In the genomic region with DNA sequence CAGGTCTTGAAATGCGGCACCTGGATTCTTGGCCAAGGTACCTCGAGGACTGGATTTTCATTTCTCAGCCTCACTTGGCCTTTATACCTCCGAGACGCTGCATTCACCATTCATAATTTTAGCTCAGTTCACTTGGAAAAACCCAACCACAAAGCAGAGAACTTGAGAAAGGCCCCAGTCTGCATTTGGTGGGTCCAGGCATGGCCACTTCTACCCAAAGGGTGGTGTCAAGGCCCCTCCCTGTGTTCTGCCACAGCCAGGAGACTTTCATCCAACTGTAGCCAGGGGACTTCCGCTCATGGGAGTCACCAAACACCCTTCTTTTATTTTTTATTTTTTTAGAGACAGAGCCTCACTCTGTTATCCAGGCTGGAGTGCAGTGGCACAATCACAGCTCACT, we compare ENCODE assay signal across 33 cellular contexts. TPM values are rescaled to one million over a fixed set of nuclear protein-coding genes. Genes with fewer than 3 reads are reported as not detected.
"Had no signal": no experiment of that assay in that cellular context is flagged by ENCODE, and none has a peak within 500 bp of the region (broad histone marks: within the 10 kb centered on the region; RNA-seq: fewer than 3 reads in every experiment).

No MANE protein-coding gene starts in this region.

- H3K4me1 Mint-ChIP-seq: activated naive CD4-positive, alpha-beta T cell treated with anti-CD3 and anti-CD28 coated beads, Interleukin-2, amount 10 ng/mL, durations not matched to agents 7 days and 5 days had no signal

- H3K27ac Mint-ChIP-seq: activated CD4-positive, alpha-beta memory T cell treated with anti-CD3 and anti-CD28 coated beads, Interleukin-2, amount 10 ng/mL, durations not matched to agents 7 days and 5 days; activated naive CD4-positive, alpha-beta T cell treated with anti-CD3 and anti-CD28 coated beads, Interleukin-2, amount 10 ng/mL, durations not matched to agents 7 days and 5 days; activated naive CD8-positive, alpha-beta T cell; activated naive CD8-positive, alpha-beta T cell treated with anti-CD3 and anti-CD28 coated beads, Interleukin-2, amount 50 U/mL, for 24 hours; activated T-helper 2 cell treated with anti-CD3 and anti-CD28 coated beads, Interferon-gamma antibody, Interleukin-2, Interleukin-4, amounts not matched to agents 10 μg/mL and 5 μg/mL and 100 μg/mL, durations not matched to agents 14 hours and 24 hours and 36 hours; brain had no signal

- ATAC-seq: activated naive CD8-positive, alpha-beta T cell treated with anti-CD3 and anti-CD28 coated beads, Interleukin-2, amount 50 U/mL, for 24 hours had no signal

- H3K36me3 Mint-ChIP-seq: activated naive CD4-positive, alpha-beta T cell treated with anti-CD3 and anti-CD28 coated beads, Interleukin-2, amount 10 ng/mL, durations not matched to agents 7 days and 5 days; activated naive CD8-positive, alpha-beta T cell; brain had no signal

- H3K36me3 ChIP-seq: WERI-Rb-1 had no signal

- H3K4me3 Mint-ChIP-seq: activated CD4-positive, alpha-beta memory T cell treated with anti-CD3 and anti-CD28 coated beads, Interleukin-2, amount 10 ng/mL, durations not matched to agents 7 days and 5 days; activated naive CD4-positive, alpha-beta T cell treated with anti-CD3 and anti-CD28 coated beads, Interleukin-2, amount 10 ng/mL, durations not matched to agents 7 days and 5 days; activated naive CD8-positive, alpha-beta T cell; activated naive CD8-positive, alpha-beta T cell treated with anti-CD3 and anti-CD28 coated beads, Interleukin-2, amount 50 U/mL, for 24 hours; brain had no signal

- H3K9me3 Mint-ChIP-seq: activated naive CD4-positive, alpha-beta T cell treated with anti-CD3 and anti-CD28 coated beads, Interleukin-2, amount 10 ng/mL, durations not matched to agents 7 days and 5 days; activated naive CD8-positive, alpha-beta T cell treated with anti-CD3 and anti-CD28 coated beads, Interleukin-2, amount 50 U/mL, for 24 hours; activated T-helper 2 cell treated with anti-CD3 and anti-CD28 coated beads, Interferon-gamma antibody, Interleukin-2, Interleukin-4, amounts not matched to agents 10 μg/mL and 5 μg/mL and 100 μg/mL, durations not matched to agents 14 hours and 24 hours and 36 hours had no signal

- DNase-seq: activated CD4-positive, alpha-beta memory T cell treated with anti-CD3 and anti-CD28 coated beads, Interleukin-2, amount 10 ng/mL, durations not matched to agents 7 days and 5 days; activated CD4-positive, alpha-beta T cell treated with anti-CD3 and anti-CD28 coated beads for 1 hour; activated CD4-positive, alpha-beta T cell treated with anti-CD3 and anti-CD28 coated beads for 48 hours; activated CD4-positive, CD25-positive, alpha-beta regulatory T cell; activated naive CD4-positive, alpha-beta T cell treated with anti-CD3 and anti-CD28 coated beads, Interleukin-2, amount 10 ng/mL, durations not matched to agents 7 days and 5 days; activated naive CD8-positive, alpha-beta T cell treated with anti-CD3 and anti-CD28 coated beads, Interleukin-2, amount 50 U/mL, for 24 hours; activated T-cell treated with anti-CD3 and anti-CD28 coated beads, Interleukin-2, amount 50 U/mL, for 1 hour; anterior cingulate cortex; caudate nucleus; cerebellar nuclear complex; NCI-H1092 treated with DMSO at 0.1 percent for 48 hours; NCI-H1417; NCI-H146; NCI-H187; NCI-H2029 treated with DMSO at 0.1 percent for 48 hours; NCI-H2107; NCI-H2171; NCI-H510A; NCI-H526; NCI-H748 treated with DMSO at 0.1 percent for 48 hours; NK-92 treated with Interleukin-12 subunit alpha and Interleukin-12 subunit beta, amount 100 ng/mL, for 24 hours; OCI-M1; Right ventricle myocardium superior; SW 1271; T-helper 1 cell; T-helper 2 cell; T1000; WERI-Rb-1 had no signal

- H3K27ac ChIP-seq: WERI-Rb-1 had no signal

RNA-seq across cellular contexts. Expression of a gene that starts 14.7 kb away (rescaled TPM):
- total RNA-seq: activated CD4-positive, alpha-beta memory T cell treated with anti-CD3 and anti-CD28 coated beads, Interleukin-2, amount 10 ng/mL, durations not matched to agents 7 days and 5 days; activated CD8-positive, alpha-beta memory T cell treated with anti-CD3 and anti-CD28 coated beads for 36 hours; bronchial epithelial cell had no signal

RNA-seq across cellular contexts. Expression of a gene that starts 43.7 kb away (rescaled TPM):
- total RNA-seq: bronchial epithelial cell had no signal
